In the genomic region with DNA sequence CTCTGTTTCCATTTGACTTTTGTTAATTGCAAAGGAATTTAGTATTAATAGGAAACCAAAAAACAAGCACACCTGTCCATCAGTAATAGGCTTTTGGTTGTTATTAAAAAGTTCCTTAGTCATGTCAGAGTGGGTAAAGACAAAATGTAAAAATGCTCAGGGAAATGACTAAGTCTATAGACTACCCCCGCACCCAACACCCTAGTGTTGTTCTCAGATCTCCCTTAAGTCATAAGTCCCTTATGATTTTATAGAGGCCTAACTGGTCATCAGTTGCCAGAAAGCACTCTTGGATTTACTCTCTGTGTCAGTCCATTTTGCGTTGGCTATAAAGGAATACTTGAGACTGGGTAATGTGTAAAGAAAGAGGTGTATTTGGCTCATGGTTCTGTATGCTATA, we compare ENCODE assay signal across 28 cellular contexts. TPM values are rescaled to one million over a fixed set of nuclear protein-coding genes. Genes with fewer than 3 reads are reported as not detected.
A peak's percentile ranks its signal among the peaks of the same experiment; 100 is the strongest.
DNase-seq lines count a peak whose midpoint lies in the region; ATAC-seq, FAIRE-seq and TF ChIP-seq lines count a peak whose summit lies in the region.
"Had no signal": no experiment of that assay in that cellular context is flagged by ENCODE, and none has a peak within 500 bp of the region (broad histone marks: within the 10 kb centered on the region; RNA-seq: fewer than 3 reads in every experiment).

No MANE protein-coding gene starts in this region.

- peaks cover 14 to 34% (median 29%) of the 10 kb centered on the region in 4 donors for H3K4me1 Mint-ChIP-seq in CD4-positive, alpha-beta memory T cell
- H3K4me1 Mint-ChIP-seq in astrocyte (ENCODE audit: low read depth, unreplicated experiment) (peaks cover 4% of the 10 kb centered on the region), type B pancreatic cell (ENCODE audit: unreplicated experiment) (peaks cover 8% of the 10 kb centered on the region)
- H3K4me1 Mint-ChIP-seq in T-helper 2 cell treated with Interferon-gamma antibody and Interleukin-4, amounts not matched to agents 5 μg/mL and 100 μg/mL, for 36 hours (ENCODE audit: low read depth), result no peaks in the 10 kb centered on the region

- no peak overlapping the region for H4K91ac ChIP-seq in IMR-90 (ENCODE audit: insufficient read depth, low read depth, low read length)

- no peak overlapping the region for H4K5ac ChIP-seq in IMR-90 (ENCODE audit: low read depth, low read length)

- no peak overlapping the region for H2BK20ac ChIP-seq in IMR-90 (ENCODE audit: low read depth, low read length)

- H2BK5ac ChIP-seq in IMR-90 (ENCODE audit: low read depth, low read length, poor library complexity, severe bottlenecking), result no peak overlapping the region

- no peak overlapping the region for H2BK15ac ChIP-seq in IMR-90 (ENCODE audit: low read depth, low read length)

- no peak overlapping the region for H2AK5ac ChIP-seq in IMR-90 (ENCODE audit: low read depth, low read length)

- no peaks in the 10 kb centered on the region for H3K4me1 ChIP-seq in CD4-positive, alpha-beta memory T cell (ENCODE audit: insufficient read depth, low read length)
- H3K4me1 ChIP-seq in IMR-90 (ENCODE audit: control insufficient read depth, insufficient read depth, low read length), result peaks cover 3% of the 10 kb centered on the region; the same call in 1 of the 2 replicates
- H3K4me1 ChIP-seq in astrocyte (ENCODE audit: insufficient read depth, low read length), result peaks cover 14% of the 10 kb centered on the region
- H3K4me1 ChIP-seq: BLaER1 treated with 17β-estradiol and CSF1 and Interleukin-3, amounts not matched to agents 10 nM and 100 nM; Caco-2; SJCRH30 had no signal

- peaks cover 33% of the 10 kb centered on the region for H3K79me2 ChIP-seq in astrocyte (ENCODE audit: insufficient read depth, low read length)

- no peak for TF ChIP-seq POLR2A in IMR-90 (IDR thresholded peaks at IDR 0.05; ENCODE audit: low read depth, low read length)

- H3K36me3 Mint-ChIP-seq in CD4-positive, alpha-beta memory T cell, result peaks cover 38 to 50% of the 10 kb centered on the region in 2 donors
- H3K36me3 Mint-ChIP-seq in astrocyte (ENCODE audit: low read depth, unreplicated experiment) (peaks cover 7% of the 10 kb centered on the region), type B pancreatic cell (peaks cover 11% of the 10 kb centered on the region)
- no peaks in the 10 kb centered on the region for H3K36me3 Mint-ChIP-seq in T-helper 2 cell treated with Interferon-gamma antibody and Interleukin-4, amounts not matched to agents 5 μg/mL and 100 μg/mL, for 36 hours (ENCODE audit: low read depth)

- no peak for TF ChIP-seq RAD21 in IMR-90 (IDR thresholded peaks at IDR 0.05; ENCODE audit: low read length)

- H3K27me3 ChIP-seq in CD4-positive, alpha-beta memory T cell (ENCODE audit: insufficient read depth, low read length), result no peaks in the 10 kb centered on the region
- no peaks in the 10 kb centered on the region for H3K27me3 ChIP-seq in IMR-90 (ENCODE audit: control insufficient read depth, insufficient read depth, low read length)
- H3K27me3 ChIP-seq in astrocyte (ENCODE audit: insufficient read depth, low read length), result no peaks in the 10 kb centered on the region
- H3K27me3 ChIP-seq: BLaER1 treated with 17β-estradiol and CSF1 and Interleukin-3, amounts not matched to agents 10 nM and 100 nM; MG63; SJCRH30 had no signal

- POLR2A ChIA-PET in CD4-positive, alpha-beta memory T cell (lab: Charles Lee; ENCODE audit: partially characterized antibody), result interaction anchor here (1.7 kb wide), 1 partner anchor 36 kb away, joined by 5 read pairs; no protein-coding TSS in a partner anchor
- POLR2A ChIA-PET in IMR-90 (lab: Charles Lee; ENCODE audit: unreplicated experiment), result no interaction called here

- no peak overlapping the region for H3K14ac ChIP-seq in IMR-90 (replicated peaks; ENCODE audit: low read depth, low read length)

- no TSS peak for BruUV-seq in IMR-90 (replicated peaks; lab: Mats Ljungman, UMichigan)

- H2AFZ ChIP-seq in IMR-90 (replicated peaks; ENCODE audit: low read length, poor library complexity) (no peak overlapping the region), astrocyte (ENCODE audit: low read depth, low read length) (no peak overlapping the region)
- H2AFZ ChIP-seq: PC-9 had no signal

- H3K27me3 Mint-ChIP-seq in CD4-positive, alpha-beta memory T cell, result no peaks in the 10 kb centered on the region
- H3K27me3 Mint-ChIP-seq in astrocyte (ENCODE audit: low read depth, unreplicated experiment) (no peaks in the 10 kb centered on the region), type B pancreatic cell (no peaks in the 10 kb centered on the region)
- no peaks in the 10 kb centered on the region for H3K27me3 Mint-ChIP-seq in T-helper 2 cell treated with Interferon-gamma antibody and Interleukin-4, amounts not matched to agents 5 μg/mL and 100 μg/mL, for 36 hours (ENCODE audit: low read depth)

- no peak overlapping the region for H3K23ac ChIP-seq in IMR-90 (ENCODE audit: low read depth, low read length)

- in situ Hi-C loops in IMR-90 (cut with MboI; ENCODE audit: low sequenced_read_pairs) (no loop called here), KBM-7 (cut with MboI; ENCODE audit: low pct_unique_long_range_greater_than_20kb, low sequenced_read_pairs) (no loop called here)

- no peak overlapping the region for H4K8ac ChIP-seq in IMR-90 (ENCODE audit: low read depth in 2 of 2, low read length in 2 of 2)

- no peak overlapping the region for H2AK9ac ChIP-seq in IMR-90 (replicated peaks; ENCODE audit: low read depth, low read length, poor library complexity)

- H3K27ac ChIP-seq in CD4-positive, alpha-beta memory T cell (ENCODE audit: low read depth, low read length), result no peak overlapping the region
- H3K27ac ChIP-seq in IMR-90 (ENCODE audit: insufficient read depth, low read length) (no peak overlapping the region), astrocyte (ENCODE audit: low read depth, low read length) (no peak overlapping the region)
- H3K27ac ChIP-seq: BLaER1 treated with 17β-estradiol and CSF1 and Interleukin-3, amounts not matched to agents 10 nM and 100 nM; HL-60; PC-9; SJCRH30 had no signal

- H3K9me3 ChIP-seq in CD4-positive, alpha-beta memory T cell (ENCODE audit: control insufficient read depth in 1 of 2, low read length in 2 of 2), result no peaks in the 10 kb centered on the region
- H3K9me3 ChIP-seq in IMR-90 (ENCODE audit: control insufficient read depth, insufficient read depth, low read length), result no peaks in the 10 kb centered on the region
- H3K9me3 ChIP-seq in astrocyte (ENCODE audit: insufficient read depth, low read depth, low read length), result no peaks in the 10 kb centered on the region
- H3K9me3 ChIP-seq: Caco-2, MG63, SJCRH30 had no signal

- no peak overlapping the region for H3K4ac ChIP-seq in IMR-90 (ENCODE audit: low read depth, low read length)

- H4K20me1 ChIP-seq in IMR-90 (ENCODE audit: insufficient read depth, low read length), result peaks cover 3% of the 10 kb centered on the region; the same call in 1 of the 2 replicates
- no peaks in the 10 kb centered on the region for H4K20me1 ChIP-seq in astrocyte (ENCODE audit: insufficient read depth, low read length)

- intact Hi-C loops in CD4-positive, alpha-beta memory T cell (cut with micrococcal nuclease), result no loop called here
- intact Hi-C loops in IMR-90 (cut with micrococcal nuclease), result no loop called here

- no peaks in the 10 kb centered on the region for H3K9me3 Mint-ChIP-seq in CD4-positive, alpha-beta memory T cell
- H3K9me3 Mint-ChIP-seq in astrocyte (ENCODE audit: unreplicated experiment) (no peaks in the 10 kb centered on the region), type B pancreatic cell (no peaks in the 10 kb centered on the region)
- no peaks in the 10 kb centered on the region for H3K9me3 Mint-ChIP-seq in T-helper 2 cell treated with Interferon-gamma antibody and Interleukin-4, amounts not matched to agents 5 μg/mL and 100 μg/mL, for 36 hours
- H3K9me3 Mint-ChIP-seq: CD8-positive, alpha-beta T cell had no signal

- no peak overlapping the region for H3K4me3 Mint-ChIP-seq in CD4-positive, alpha-beta memory T cell
- H3K4me3 Mint-ChIP-seq in astrocyte (ENCODE audit: unreplicated experiment), result no peak overlapping the region
- no peak overlapping the region for H3K4me3 Mint-ChIP-seq in type B pancreatic cell
- no peak overlapping the region for H3K4me3 Mint-ChIP-seq in T-helper 2 cell treated with Interferon-gamma antibody and Interleukin-4, amounts not matched to agents 5 μg/mL and 100 μg/mL, for 36 hours
- H3K4me3 Mint-ChIP-seq: CD8-positive, alpha-beta T cell had no signal

- no peak overlapping the region for H2BK120ac ChIP-seq in IMR-90 (ENCODE audit: low read depth, low read length)

- no peak overlapping the region for H3K4me3 ChIP-seq in CD4-positive, alpha-beta memory T cell (ENCODE audit: low read length in 2 of 2)
- no peak overlapping the region for H3K4me3 ChIP-seq in IMR-90 (ENCODE audit: insufficient read depth, low read depth, low read length)
- H3K4me3 ChIP-seq in astrocyte (ENCODE audit: insufficient read depth, low read depth, low read length), result no peak overlapping the region
- H3K4me3 ChIP-seq: BLaER1 treated with 17β-estradiol and CSF1 and Interleukin-3, amounts not matched to agents 10 nM and 100 nM; K562; MG63; PC-9; SJCRH30 had no signal

- dilution Hi-C loops in IMR-90 (cut with HindIII; ENCODE audit: low sequenced_read_pairs, unreplicated experiment), result no loop called here

- FAIRE-seq in astrocyte (lab: Jason Lieb, UNC), result peak; percentile 43
- FAIRE-seq: A204.1, GM12892, GM19239, H54, K562 had no signal

- H3K9ac ChIP-seq in IMR-90 (ENCODE audit: low read depth, low read length), result no peak overlapping the region
- no peak overlapping the region for H3K9ac ChIP-seq in astrocyte (ENCODE audit: low read length)
- H3K9ac ChIP-seq: BLaER1 treated with 17β-estradiol and CSF1 and Interleukin-3, amounts not matched to agents 10 nM and 100 nM had no signal

- H3K56ac ChIP-seq in IMR-90 (ENCODE audit: extremely low read depth, insufficient read depth, low read length), result no peak overlapping the region

- no peak for DNase-seq in CD4-positive, alpha-beta memory T cell
- peak; percentile 16 for DNase-seq in IMR-90
- no peak for DNase-seq in astrocyte (ENCODE audit: low read depth)
- DNase-seq in kidney tubule cell (ENCODE audit: low spot score), result peak; percentile 8
- DNase-seq in NCI-H1436 treated with DMSO at 0.1 percent for 48 hours (lab: John Stamatoyannopoulos, UW), result no peak
- DNase-seq in KBM-7, result no peak
- no peak for DNase-seq in type B pancreatic cell (ENCODE audit: extremely low spot score, unreplicated experiment)
- DNase-seq in T-helper 2 cell treated with Interferon-gamma antibody and Interleukin-4, amounts not matched to agents 5 μg/mL and 100 μg/mL, for 36 hours (ENCODE audit: low spot score), result no peak
- DNase-seq: AML-193; Caco-2; CD8-positive, alpha-beta T cell; GDM1; MG63; NCI-H1105 treated with DMSO at 0.1 percent for 48 hours; NCI-H2029; NCI-H446; NCI-H774; PC-9; SJCRH30 had no signal

- CTCF ChIA-PET in CD4-positive, alpha-beta memory T cell (lab: Charles Lee; ENCODE audit: partially characterized antibody), result interaction anchor here (1.2 kb wide), 1 partner anchor 32 kb away, joined by 3 read pairs; no protein-coding TSS in a partner anchor
- CTCF ChIA-PET in IMR-90 (lab: Yijun Ruan, JAX), result no interaction called here

- no peak for TF ChIP-seq CTCF in IMR-90 (conservative IDR thresholded peaks at IDR 0.05; ENCODE audit: low read depth, low read length)
- TF ChIP-seq CTCF in astrocyte (IDR thresholded peaks at IDR 0.05; ENCODE audit: insufficient read depth, low read depth, low read length), result no peak
- TF ChIP-seq CTCF in type B pancreatic cell (conservative IDR thresholded peaks at IDR 0.05), result no peak

- H3K4me2 ChIP-seq in IMR-90 (ENCODE audit: low read depth, low read length) (no peak overlapping the region), astrocyte (ENCODE audit: low read length) (no peak overlapping the region)
- H3K4me2 ChIP-seq: BLaER1 treated with 17β-estradiol and CSF1 and Interleukin-3, amounts not matched to agents 10 nM and 100 nM; PC-9 had no signal

- no peaks in the 10 kb centered on the region for H3K36me3 ChIP-seq in CD4-positive, alpha-beta memory T cell (ENCODE audit: insufficient read depth, low read length)
- H3K36me3 ChIP-seq in IMR-90 (ENCODE audit: control insufficient read depth, insufficient read depth, low read length) (peaks cover 14% of the 10 kb centered on the region), astrocyte (ENCODE audit: insufficient read depth, low read length) (peaks cover 3% of the 10 kb centered on the region)

- ATAC-seq in IMR-90 (ENCODE audit: low read depth), result no peak
- ATAC-seq: CD8-positive, alpha-beta T cell; Right ventricle myocardium inferior; SK-N-SH treated with all-trans-retinoic acid at 6 μM for 48 hours had no signal

- peaks cover 3% of the 10 kb centered on the region; the same call in 1 of the 2 replicates for H3K9me1 ChIP-seq in IMR-90 (ENCODE audit: insufficient read depth, low read length)

- no peak overlapping the region for H3K18ac ChIP-seq in IMR-90 (ENCODE audit: low read depth, low read length)

- H3K79me1 ChIP-seq in IMR-90 (ENCODE audit: low read depth in 1 of 2, low read length in 2 of 2), result peaks cover 18 to 24% of the 10 kb centered on the region in 2 experiments

- peak overlapping the region in 4 of 7 donors; percentile 10 to 84 (median 61) for H3K27ac Mint-ChIP-seq in CD4-positive, alpha-beta memory T cell
- no peak overlapping the region for H3K27ac Mint-ChIP-seq in astrocyte (ENCODE audit: unreplicated experiment)
- H3K27ac Mint-ChIP-seq in type B pancreatic cell, result no peak overlapping the region
- H3K27ac Mint-ChIP-seq in T-helper 2 cell treated with Interferon-gamma antibody and Interleukin-4, amounts not matched to agents 5 μg/mL and 100 μg/mL, for 36 hours, result no peak overlapping the region
- H3K27ac Mint-ChIP-seq: CD8-positive, alpha-beta T cell had no signal

- no CpG with 5 or more reads among the region's 2 CpGs for WGBS in IMR-90 (ENCODE audit: extremely low coverage in 2 of 2, insufficient read length in 1 of 2), 2 experiments

RNA-seq across cellular contexts. Expression of gene MAP3K4, which starts 52.8 kb away (rescaled TPM):
- 10 to 100 TPM; 78.0 to 90.1 TPM for total RNA-seq in CD4-positive, alpha-beta memory T cell
- 10 to 100 TPM in 1 of 2 donors, 1 to 10 TPM in 1; 5.7 to 30.8 TPM for polyA plus RNA-seq in CD4-positive, alpha-beta memory T cell
- total RNA-seq in IMR-90 (2012; rRNA removed) (20.4 and 23.1 TPM in 2 replicates), astrocyte (20.3 and 22.1 TPM in 2 replicates), type B pancreatic cell (ENCODE audit: low replicate concordance) (39.1 and 51.6 TPM in 2 replicates)
- 6.9 and 11.5 TPM in 2 replicates for polyA plus RNA-seq in IMR-90 (2012; rRNA removed)
- polyA plus RNA-seq in IMR-90 (2012; cell fraction: cytosol; rRNA removed), result 2.0 and 3.7 TPM in 2 replicates
- 6.4 and 26.8 TPM in 2 replicates for polyA plus RNA-seq in IMR-90 (2012; cell fraction: nucleus; rRNA removed; ENCODE audit: low replicate concordance)

Comparison
In these comparisons a context has a peak if more than half of its experiments do, and no peak if none do; other contexts are left out.
1. DNase-seq: peak in IMR-90 (single experiment) and kidney tubule cell (single experiment); none in CD4-positive, alpha-beta memory T cell (0 of 5), astrocyte (single experiment), NCI-H1436 treated with DMSO at 0.1 percent for 48 hours (single experiment), KBM-7 (single experiment), type B pancreatic cell (single experiment) and T-helper 2 cell treated with Interferon-gamma antibody and Interleukin-4, amounts not matched to agents 5 μg/mL and 100 μg/mL, for 36 hours (single experiment).
2. H3K27ac Mint-ChIP-seq: peak in CD4-positive, alpha-beta memory T cell (4 of 7); none in astrocyte (single experiment), type B pancreatic cell (single experiment) and T-helper 2 cell treated with Interferon-gamma antibody and Interleukin-4, amounts not matched to agents 5 μg/mL and 100 μg/mL, for 36 hours (single experiment).